ENCODE assay signal across 10 cellular contexts in genomic region chr16:85418978-85419491, GRCh38.
DNase-seq lines count a peak whose midpoint lies in the region; ATAC-seq, FAIRE-seq and TF ChIP-seq lines count a peak whose summit lies in the region.
"Had no signal": no experiment of that assay in that cellular context is flagged by ENCODE, and none has a peak within 500 bp of the region (broad histone marks: within the 10 kb centered on the region; RNA-seq: fewer than 3 reads in every experiment).

No MANE protein-coding gene starts in this region.

- no peaks in the 10 kb centered on the region for H3K79me2 ChIP-seq in OCI-LY1 (ENCODE audit: insufficient read depth, low read length)

- TF ChIP-seq EP300 in transverse colon (IDR thresholded peaks at IDR 0.05; ENCODE audit: low read depth), result no peak

- H3K27ac Mint-ChIP-seq in activated naive CD8-positive, alpha-beta T cell treated with anti-CD3 and anti-CD28 coated beads, Interleukin-2, amount 10 ng/mL, durations not matched to agents 7 days and 5 days, result peak overlapping the region; percentile 34
- H3K27ac Mint-ChIP-seq in activated naive CD8-positive, alpha-beta T cell treated with anti-CD3 and anti-CD28 coated beads for 36 hours, result no peak overlapping the region
- no peak overlapping the region for H3K27ac Mint-ChIP-seq in stimulated activated naive B cell treated with anti-CD40 and anti-IgM and Interleukin-4, amounts not matched to agents 10 μg/mL and 1 μg/mL and 100 μg/mL, for 72 hours

- peaks cover 2% of the 10 kb centered on the region for H3K9me3 Mint-ChIP-seq in activated naive CD8-positive, alpha-beta T cell treated with anti-CD3 and anti-CD28 coated beads, Interleukin-2, amount 10 ng/mL, durations not matched to agents 7 days and 5 days
- no peaks in the 10 kb centered on the region for H3K9me3 Mint-ChIP-seq in activated naive CD8-positive, alpha-beta T cell treated with anti-CD3 and anti-CD28 coated beads for 36 hours
- H3K9me3 Mint-ChIP-seq in stimulated activated naive B cell treated with anti-CD40 and anti-IgM and Interleukin-4, amounts not matched to agents 10 μg/mL and 1 μg/mL and 100 μg/mL, for 72 hours, result peaks cover 2 to 4% of the 10 kb centered on the region in 2 donors

- H2AFZ ChIP-seq in OCI-LY1 (ENCODE audit: low read length), result no peak overlapping the region

- H3K4me3 ChIP-seq in OCI-LY1 (ENCODE audit: low read depth, low read length, poor library complexity, severe bottlenecking) (no peak overlapping the region), transverse colon (no peak overlapping the region)

- POLR2A ChIA-PET in activated naive CD8-positive, alpha-beta T cell treated with anti-CD3 and anti-CD28 coated beads, Interleukin-2, amount 10 ng/mL, durations not matched to agents 7 days and 5 days (lab: Charles Lee), result interaction anchor here (1.4 to 1.9 kb wide), 2 partner anchors 192 to 197 kb away, joined by 6 read pairs; no protein-coding TSS in a partner anchor

- ATAC-seq in activated naive CD8-positive, alpha-beta T cell treated with anti-CD3 and anti-CD28 coated beads, Interleukin-2, amount 10 ng/mL, durations not matched to agents 7 days and 5 days (ENCODE audit: low read depth), result no peak
- no peak for ATAC-seq in left cardiac atrium
- no peak for ATAC-seq in stimulated activated naive B cell treated with anti-CD40 and anti-IgM and Interleukin-4, amounts not matched to agents 10 μg/mL and 1 μg/mL and 100 μg/mL, for 72 hours (replicated peaks)

- H3K4me1 Mint-ChIP-seq in activated naive CD8-positive, alpha-beta T cell treated with anti-CD3 and anti-CD28 coated beads, Interleukin-2, amount 10 ng/mL, durations not matched to agents 7 days and 5 days, result peaks cover 6% of the 10 kb centered on the region
- peaks cover 15% of the 10 kb centered on the region for H3K4me1 Mint-ChIP-seq in activated naive CD8-positive, alpha-beta T cell treated with anti-CD3 and anti-CD28 coated beads for 36 hours
- peaks cover 5 to 9% of the 10 kb centered on the region in 2 donors for H3K4me1 Mint-ChIP-seq in stimulated activated naive B cell treated with anti-CD40 and anti-IgM and Interleukin-4, amounts not matched to agents 10 μg/mL and 1 μg/mL and 100 μg/mL, for 72 hours

- peaks cover 5% of the 10 kb centered on the region for H3K27me3 Mint-ChIP-seq in activated naive CD8-positive, alpha-beta T cell treated with anti-CD3 and anti-CD28 coated beads, Interleukin-2, amount 10 ng/mL, durations not matched to agents 7 days and 5 days
- no peaks in the 10 kb centered on the region for H3K27me3 Mint-ChIP-seq in activated naive CD8-positive, alpha-beta T cell treated with anti-CD3 and anti-CD28 coated beads for 36 hours
- peaks cover 10 to 29% of the 10 kb centered on the region in 2 donors for H3K27me3 Mint-ChIP-seq in stimulated activated naive B cell treated with anti-CD40 and anti-IgM and Interleukin-4, amounts not matched to agents 10 μg/mL and 1 μg/mL and 100 μg/mL, for 72 hours

- TF ChIP-seq POLR2A in transverse colon (IDR thresholded peaks at IDR 0.05), result no peak
- no peak for TF ChIP-seq POLR2A in GM12891 (IDR thresholded peaks at IDR 0.05; ENCODE audit: low read depth, low read length)

- H3K27me3 ChIP-seq in OCI-LY1 (ENCODE audit: insufficient read depth, low read length) (no peaks in the 10 kb centered on the region; the same call in 1 of the 2 replicates), transverse colon (no peaks in the 10 kb centered on the region)

- in situ Hi-C loops in transverse colon (cut with MboI; ENCODE audit: low pct_ligation_motif_present in 1 of 4, low pct_unique_long_range_greater_than_20kb in 1 of 4, low sequenced_read_pairs in 3 of 4), result loop anchor here in 2 of 4 donors (10.0 to 25.0 kb wide), 2 partner anchors 186 to 293 kb away; no protein-coding TSS in a partner anchor

- peaks cover 3% of the 10 kb centered on the region; the same call in 1 of the 2 replicates for H3K9me3 ChIP-seq in OCI-LY1 (ENCODE audit: low read length)
- no peaks in the 10 kb centered on the region for H3K9me3 ChIP-seq in transverse colon

- TF ChIP-seq CTCF in OCI-LY1 (IDR thresholded peaks at IDR 0.05; ENCODE audit: low read length) (peak; percentile 16; the same call in 1 of the 2 replicates), transverse colon (IDR thresholded peaks at IDR 0.05) (no peak)

- FAIRE-seq in GM12891 (lab: Jason Lieb, UNC), result no peak

- H3K36me3 ChIP-seq in OCI-LY1 (ENCODE audit: insufficient read depth, low read length), result no peaks in the 10 kb centered on the region
- no peaks in the 10 kb centered on the region for H3K36me3 ChIP-seq in transverse colon

- no peaks in the 10 kb centered on the region for H3K36me3 Mint-ChIP-seq in activated naive CD8-positive, alpha-beta T cell treated with anti-CD3 and anti-CD28 coated beads, Interleukin-2, amount 10 ng/mL, durations not matched to agents 7 days and 5 days
- no peaks in the 10 kb centered on the region for H3K36me3 Mint-ChIP-seq in activated naive CD8-positive, alpha-beta T cell treated with anti-CD3 and anti-CD28 coated beads for 36 hours
- peaks cover 0 to 1% of the 10 kb centered on the region in 2 donors for H3K36me3 Mint-ChIP-seq in stimulated activated naive B cell treated with anti-CD40 and anti-IgM and Interleukin-4, amounts not matched to agents 10 μg/mL and 1 μg/mL and 100 μg/mL, for 72 hours

- H3F3A ChIP-seq in OCI-LY1 (ENCODE audit: insufficient read depth, low read length), result no peaks in the 10 kb centered on the region

- no peaks in the 10 kb centered on the region for H4K20me1 ChIP-seq in OCI-LY1 (ENCODE audit: insufficient read depth, low read length)

- H3K27ac ChIP-seq in OCI-LY1 (ENCODE audit: low read depth, low read length, poor library complexity, severe bottlenecking), result no peak overlapping the region
- no peak overlapping the region for H3K27ac ChIP-seq in transverse colon

- DNase-seq in activated naive CD8-positive, alpha-beta T cell treated with anti-CD3 and anti-CD28 coated beads, Interleukin-2, amount 10 ng/mL, durations not matched to agents 7 days and 5 days, result peak; percentile 23
- DNase-seq in activated naive CD8-positive, alpha-beta T cell treated with anti-CD3 and anti-CD28 coated beads for 36 hours, result no peak
- DNase-seq in left cardiac atrium (peak; percentile 20), transverse colon (peak; percentile 7), GM12891 (ENCODE audit: insufficient read length, low spot score) (no peak), NCI-H128 (lab: John Stamatoyannopoulos, UW; ENCODE audit: unreplicated experiment) (no peak)
- DNase-seq in stimulated activated naive B cell treated with anti-CD40 and anti-IgM and Interleukin-4, amounts not matched to agents 10 μg/mL and 1 μg/mL and 100 μg/mL, for 72 hours, result no peak
- DNase-seq: activated gamma-delta T cell, NCI-H187 had no signal

- H3K9me2 ChIP-seq in OCI-LY1 (ENCODE audit: low read depth, low read length), result no peaks in the 10 kb centered on the region

- H3K4me3 Mint-ChIP-seq in activated naive CD8-positive, alpha-beta T cell treated with anti-CD3 and anti-CD28 coated beads, Interleukin-2, amount 10 ng/mL, durations not matched to agents 7 days and 5 days, result no peak overlapping the region
- H3K4me3 Mint-ChIP-seq in activated naive CD8-positive, alpha-beta T cell treated with anti-CD3 and anti-CD28 coated beads for 36 hours, result no peak overlapping the region
- no peak overlapping the region for H3K4me3 Mint-ChIP-seq in stimulated activated naive B cell treated with anti-CD40 and anti-IgM and Interleukin-4, amounts not matched to agents 10 μg/mL and 1 μg/mL and 100 μg/mL, for 72 hours

- no peak overlapping the region for H3K4me2 ChIP-seq in OCI-LY1 (ENCODE audit: low read length)

- H3K4me1 ChIP-seq in OCI-LY1 (ENCODE audit: insufficient read depth, low read length, severe bottlenecking) (peaks cover 7% of the 10 kb centered on the region), transverse colon (peaks cover 13 to 40% (median 34%) of the 10 kb centered on the region in 4 donors)

- intact Hi-C loops in left cardiac atrium (cut with DNase I) (no loop called here), transverse colon (cut with DNase I; ENCODE audit: low total_unique reads) (no loop called here)

- 83 to 85% methylated on average over 2 to 17 of the region's 17 CpGs for WGBS in transverse colon (ENCODE audit: low coverage in 1 of 2), 2 donors

- H3K9ac ChIP-seq in OCI-LY1 (ENCODE audit: low read length), result no peak overlapping the region

TF ChIP-seq in GM12891, 5 proteins besides CTCF, POLR2A, EP300 and RAD21:
- TF ChIP-seq POU2F2 (IDR thresholded peaks at IDR 0.05; ENCODE audit: low read depth, low read length) (no peak), PAX5 (IDR thresholded peaks at IDR 0.05; ENCODE audit: insufficient read depth, low read length, severe bottlenecking) (no peak), SPI1 (IDR thresholded peaks at IDR 0.05; ENCODE audit: low read depth, low read length) (no peak)

Comparison
In these comparisons a context has a peak if more than half of its experiments do, and no peak if none do; other contexts are left out.
1. DNase-seq: peak in activated naive CD8-positive, alpha-beta T cell treated with anti-CD3 and anti-CD28 coated beads, Interleukin-2, amount 10 ng/mL, durations not matched to agents 7 days and 5 days (single experiment), left cardiac atrium (single experiment) and transverse colon (single experiment); none in activated naive CD8-positive, alpha-beta T cell treated with anti-CD3 and anti-CD28 coated beads for 36 hours (single experiment), GM12891 (single experiment), stimulated activated naive B cell treated with anti-CD40 and anti-IgM and Interleukin-4, amounts not matched to agents 10 μg/mL and 1 μg/mL and 100 μg/mL, for 72 hours (single experiment) and NCI-H128 (single experiment).